ENCODE assay signal across 2 cellular contexts in the genomic region with DNA sequence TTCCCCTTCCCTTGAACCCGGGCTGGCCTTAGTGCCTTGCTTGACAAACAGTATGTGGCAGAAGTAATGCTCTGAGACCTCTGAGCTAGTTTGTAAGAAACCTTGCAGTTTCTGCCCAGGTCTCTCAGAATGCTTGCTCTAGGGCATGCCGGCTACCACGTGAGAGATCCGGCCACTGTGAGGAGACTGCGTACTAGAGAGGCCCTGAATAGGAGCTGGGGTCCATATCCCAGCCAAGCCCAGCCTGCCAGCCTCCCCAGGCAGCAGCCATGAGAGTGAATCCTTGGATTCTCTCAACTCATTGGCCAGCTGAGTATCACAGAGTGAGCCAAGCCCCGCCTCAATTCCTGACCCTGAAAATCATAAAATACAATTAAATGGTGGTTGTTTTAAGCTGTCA.
TF ChIP-seq lines count a peak whose summit lies in the region.

No MANE protein-coding gene starts in this region.

TF ChIP-seq in HCT116, 20 proteins besides CTCF, POLR2A, EP300 and RAD21 (continued from another document):
- TF ChIP-seq FOSL1 (IDR thresholded peaks at IDR 0.05; ENCODE audit: low read depth), result no peak

TF ChIP-seq in H1, 55 proteins besides CTCF, POLR2A, EP300 and RAD21 (continued from another document):
- no peak for TF ChIP-seq CHD2 (IDR thresholded peaks at IDR 0.05; ENCODE audit: low read length)
- TF ChIP-seq RBBP5 (IDR thresholded peaks at IDR 0.05; ENCODE audit: borderline replicate concordance, low read depth, low read length), result no peak
- TF ChIP-seq SRF (IDR thresholded peaks at IDR 0.05; ENCODE audit: low read depth, low read length), result no peak
- TF ChIP-seq RNF2 (IDR thresholded peaks at IDR 0.05; ENCODE audit: borderline replicate concordance, low read depth, low read length, missing control alignments, poor library complexity, severe bottlenecking), result no peak
- TF ChIP-seq CREB1 (IDR thresholded peaks at IDR 0.05), result no peak
- TF ChIP-seq KDM5A (IDR thresholded peaks at IDR 0.05; ENCODE audit: low read length), result no peak
- TF ChIP-seq CHD1 (IDR thresholded peaks at IDR 0.05; ENCODE audit: low read depth, low read length), result no peak
- no peak for TF ChIP-seq SUZ12 (IDR thresholded peaks at IDR 0.05; ENCODE audit: low read length)
- TF ChIP-seq EGR1 (IDR thresholded peaks at IDR 0.05; ENCODE audit: borderline replicate concordance, low read depth, low read length), result no peak
- TF ChIP-seq KDM1A (IDR thresholded peaks at IDR 0.05; ENCODE audit: borderline replicate concordance, low read length), result no peak
- TF ChIP-seq SP2 (IDR thresholded peaks at IDR 0.05; ENCODE audit: low read length), result no peak
- no peak for TF ChIP-seq GABPA (IDR thresholded peaks at IDR 0.05; ENCODE audit: borderline replicate concordance, insufficient read depth, low read length)
TF ChIP-seq in H1: peak in this region for 0.
